1 cellular context compared by ENCODE assay signal in the genomic region with DNA sequence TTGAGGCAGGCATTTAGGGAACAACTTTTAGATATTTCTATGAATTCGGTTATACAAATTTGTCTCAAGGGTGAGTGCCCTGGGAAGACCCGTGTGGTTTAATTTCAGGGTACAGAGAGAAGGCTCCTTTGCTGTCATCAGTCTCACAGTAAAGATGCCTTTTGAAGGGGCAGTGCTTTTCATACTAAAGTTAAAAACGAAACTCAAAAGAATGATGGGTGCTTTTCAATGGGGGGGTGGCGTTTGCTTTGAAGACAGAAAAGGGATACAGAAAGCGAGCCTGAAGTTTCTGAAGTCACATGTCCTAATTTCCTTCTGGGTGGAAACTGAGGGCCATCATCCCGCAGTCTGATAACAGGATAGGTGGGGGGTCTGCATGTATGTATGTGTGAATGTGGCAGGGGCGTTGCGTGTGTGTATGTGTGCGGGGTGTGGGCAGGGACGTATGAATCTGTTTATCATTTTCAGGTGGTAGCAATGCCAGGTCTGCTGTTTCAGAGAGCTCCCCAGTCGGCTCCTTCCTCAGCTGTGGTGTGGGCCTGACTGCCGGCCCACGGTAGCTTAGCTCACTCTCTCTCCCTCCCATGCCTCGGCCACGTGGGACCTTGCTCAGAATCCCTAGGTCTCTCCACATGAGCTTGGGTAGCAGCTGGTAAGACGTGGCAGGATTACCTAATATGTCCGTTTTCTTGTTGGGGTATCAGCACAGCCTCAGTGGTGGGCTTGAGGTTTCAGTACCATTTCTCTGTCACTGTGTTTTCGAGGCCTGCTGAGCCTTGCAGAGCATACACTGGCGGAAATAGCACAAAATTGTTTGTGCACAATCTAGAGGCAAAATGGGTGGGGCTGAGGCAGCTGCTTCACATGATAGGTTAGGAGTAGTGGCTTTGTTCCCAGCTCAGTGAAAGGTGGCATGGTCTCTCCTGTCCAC.
TF ChIP-seq lines count a peak whose summit lies in the region.

No MANE protein-coding gene starts in this region.

TF ChIP-seq in K562, 482 proteins besides CTCF, POLR2A, EP300 and RAD21 (continued from another document and continues in another):
- TF ChIP-seq NKRF (IDR thresholded peaks at IDR 0.05; ENCODE audit: borderline replicate concordance) (no peak), RERE (CRISPR knock-in tag; IDR thresholded peaks at IDR 0.05; ENCODE audit: borderline replicate concordance) (no peak), JUN (IDR thresholded peaks at IDR 0.05; ENCODE audit: borderline replicate concordance, low read depth, low read length) (no peak), JUN (CRISPR knock-in tag; IDR thresholded peaks at IDR 0.05; ENCODE audit: borderline replicate concordance) (no peak), RCOR1 (IDR thresholded peaks at IDR 0.05; ENCODE audit: borderline replicate concordance in 1 of 2, low read depth in 2 of 2, low read length in 2 of 2) (no peak), WHSC1 (IDR thresholded peaks at IDR 0.05; ENCODE audit: low read length) (no peak), RBBP5 (IDR thresholded peaks at IDR 0.05; ENCODE audit: borderline replicate concordance, insufficient read depth, low read length, poor library complexity, severe bottlenecking) (no peak), KAT8 (IDR thresholded peaks at IDR 0.05; ENCODE audit: low read depth) (no peak), ZNF589 (CRISPR knock-in tag; IDR thresholded peaks at IDR 0.05; ENCODE audit: low read depth) (no peak), ZNF324 (CRISPR knock-in tag; IDR thresholded peaks at IDR 0.05) (no peak), ARID3A (IDR thresholded peaks at IDR 0.05; ENCODE audit: borderline replicate concordance, low read depth, low read length) (no peak), CSDE1 (IDR thresholded peaks at IDR 0.05) (no peak), EP400 (IDR thresholded peaks at IDR 0.05) (no peak), CAMTA2 (CRISPR knock-in tag; conservative IDR thresholded peaks at IDR 0.05) (no peak), C11orf30 (IDR thresholded peaks at IDR 0.05; ENCODE audit: low read depth) (no peak), HEY1 (CRISPR knock-in tag; IDR thresholded peaks at IDR 0.05; ENCODE audit: borderline replicate concordance) (no peak), HDAC8 (tag; IDR thresholded peaks at IDR 0.05) (no peak), L3MBTL2 (IDR thresholded peaks at IDR 0.05) (peak; percentile 49; the same call in 1 of the 2 replicates), HNRNPLL (IDR thresholded peaks at IDR 0.05; ENCODE audit: low read depth, low read length, poor library complexity, severe bottlenecking) (no peak), CGGBP1 (CRISPR knock-in tag; IDR thresholded peaks at IDR 0.05) (no peak), CBFA2T3 (IDR thresholded peaks at IDR 0.05) (no peak), MCM3 (IDR thresholded peaks at IDR 0.05) (no peak), NCOR1 (IDR thresholded peaks at IDR 0.05) (no peak), ZBTB49 (CRISPR knock-in tag; IDR thresholded peaks at IDR 0.05; ENCODE audit: borderline replicate concordance) (no peak), FOXM1 (IDR thresholded peaks at IDR 0.05; ENCODE audit: low read depth) (no peak), FOXM1 (CRISPR knock-in tag; IDR thresholded peaks at IDR 0.05; ENCODE audit: low read depth) (no peak), THAP7 (CRISPR knock-in tag; IDR thresholded peaks at IDR 0.05) (no peak), PURB (CRISPR knock-in tag; IDR thresholded peaks at IDR 0.05; ENCODE audit: low read depth) (no peak), ZNF280B (CRISPR knock-in tag; IDR thresholded peaks at IDR 0.05) (no peak)
- TF ChIP-seq, protein P1, sequence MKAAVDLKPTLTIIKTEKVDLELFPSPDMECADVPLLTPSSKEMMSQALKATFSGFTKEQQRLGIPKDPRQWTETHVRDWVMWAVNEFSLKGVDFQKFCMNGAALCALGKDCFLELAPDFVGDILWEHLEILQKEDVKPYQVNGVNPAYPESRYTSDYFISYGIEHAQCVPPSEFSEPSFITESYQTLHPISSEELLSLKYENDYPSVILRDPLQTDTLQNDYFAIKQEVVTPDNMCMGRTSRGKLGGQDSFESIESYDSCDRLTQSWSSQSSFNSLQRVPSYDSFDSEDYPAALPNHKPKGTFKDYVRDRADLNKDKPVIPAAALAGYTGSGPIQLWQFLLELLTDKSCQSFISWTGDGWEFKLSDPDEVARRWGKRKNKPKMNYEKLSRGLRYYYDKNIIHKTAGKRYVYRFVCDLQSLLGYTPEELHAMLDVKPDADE (conservative IDR thresholded peaks at IDR 0.05; ENCODE audit: control insufficient read depth, low read depth, low read length) = no peak
- TF ChIP-seq, protein P2, sequence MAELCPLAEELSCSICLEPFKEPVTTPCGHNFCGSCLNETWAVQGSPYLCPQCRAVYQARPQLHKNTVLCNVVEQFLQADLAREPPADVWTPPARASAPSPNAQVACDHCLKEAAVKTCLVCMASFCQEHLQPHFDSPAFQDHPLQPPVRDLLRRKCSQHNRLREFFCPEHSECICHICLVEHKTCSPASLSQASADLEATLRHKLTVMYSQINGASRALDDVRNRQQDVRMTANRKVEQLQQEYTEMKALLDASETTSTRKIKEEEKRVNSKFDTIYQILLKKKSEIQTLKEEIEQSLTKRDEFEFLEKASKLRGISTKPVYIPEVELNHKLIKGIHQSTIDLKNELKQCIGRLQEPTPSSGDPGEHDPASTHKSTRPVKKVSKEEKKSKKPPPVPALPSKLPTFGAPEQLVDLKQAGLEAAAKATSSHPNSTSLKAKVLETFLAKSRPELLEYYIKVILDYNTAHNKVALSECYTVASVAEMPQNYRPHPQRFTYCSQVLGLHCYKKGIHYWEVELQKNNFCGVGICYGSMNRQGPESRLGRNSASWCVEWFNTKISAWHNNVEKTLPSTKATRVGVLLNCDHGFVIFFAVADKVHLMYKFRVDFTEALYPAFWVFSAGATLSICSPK (IDR thresholded peaks at IDR 0.05; ENCODE audit: borderline replicate concordance) = no peak
- TF ChIP-seq, protein P3, sequence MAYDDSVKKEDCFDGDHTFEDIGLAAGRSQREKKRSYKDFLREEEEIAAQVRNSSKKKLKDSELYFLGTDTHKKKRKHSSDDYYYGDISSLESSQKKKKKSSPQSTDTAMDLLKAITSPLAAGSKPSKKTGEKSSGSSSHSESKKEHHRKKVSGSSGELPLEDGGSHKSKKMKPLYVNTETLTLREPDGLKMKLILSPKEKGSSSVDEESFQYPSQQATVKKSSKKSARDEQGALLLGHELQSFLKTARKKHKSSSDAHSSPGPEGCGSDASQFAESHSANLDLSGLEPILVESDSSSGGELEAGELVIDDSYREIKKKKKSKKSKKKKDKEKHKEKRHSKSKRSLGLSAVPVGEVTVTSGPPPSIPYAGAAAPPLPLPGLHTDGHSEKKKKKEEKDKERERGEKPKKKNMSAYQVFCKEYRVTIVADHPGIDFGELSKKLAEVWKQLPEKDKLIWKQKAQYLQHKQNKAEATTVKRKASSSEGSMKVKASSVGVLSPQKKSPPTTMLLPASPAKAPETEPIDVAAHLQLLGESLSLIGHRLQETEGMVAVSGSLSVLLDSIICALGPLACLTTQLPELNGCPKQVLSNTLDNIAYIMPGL (CRISPR knock-in tag; IDR thresholded peaks at IDR 0.05) = no peak
